25 cellular contexts compared by ENCODE assay signal in the genomic region with DNA sequence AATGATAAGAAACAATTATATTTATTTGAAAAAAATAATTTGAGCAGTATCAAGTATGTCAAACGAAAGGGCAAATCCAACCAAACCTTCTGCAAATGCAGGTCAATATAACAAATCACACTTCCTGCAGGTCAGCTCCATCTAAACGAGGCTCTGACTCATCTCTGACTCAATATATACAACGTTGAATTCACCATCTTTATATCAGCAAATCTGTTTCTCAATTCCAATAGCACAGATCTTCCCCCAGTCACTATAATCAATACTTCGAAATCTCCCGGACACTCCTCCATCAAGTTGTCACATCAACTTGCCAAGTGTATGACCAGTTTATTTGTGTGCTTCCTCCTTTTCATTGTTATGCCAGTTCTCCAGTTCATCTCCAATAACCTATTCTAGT.
DNase-seq lines count a peak whose midpoint lies in the region; ATAC-seq and TF ChIP-seq lines count a peak whose summit lies in the region.
"Had no signal": no experiment of that assay in that cellular context is flagged by ENCODE, and none has a peak within 500 bp of the region (broad histone marks: within the 10 kb centered on the region; RNA-seq: fewer than 3 reads in every experiment).

No MANE protein-coding gene starts in this region.

- H2AK5ac ChIP-seq in mesenchymal stem cell (ENCODE audit: low read length, severe bottlenecking) = no peak overlapping the region

- no peak overlapping the region for H3K18ac ChIP-seq in mesenchymal stem cell (ENCODE audit: low read depth in 1 of 2, low read length in 2 of 2)

- CTCF ChIA-PET in mammary epithelial cell (lab: Charles Lee; ENCODE audit: low non-redundant PET) = no interaction called here

- no peak overlapping the region for H2BK120ac ChIP-seq in mesenchymal stem cell (ENCODE audit: low read depth, low read length)

- H3K23ac ChIP-seq in mesenchymal stem cell (ENCODE audit: low read length in 2 of 2) = no peak overlapping the region

- H3K4me2 ChIP-seq in GM23248 (ENCODE audit: unreplicated experiment) (no peak overlapping the region), mammary epithelial cell (ENCODE audit: insufficient read depth, low read depth, low read length) (no peak overlapping the region), mesenchymal stem cell (ENCODE audit: low read length, poor library complexity, severe bottlenecking) (no peak overlapping the region)

- H2AFZ ChIP-seq in GM23248 (no peak overlapping the region), mammary epithelial cell (ENCODE audit: low read depth, low read length) (no peak overlapping the region), mesenchymal stem cell (ENCODE audit: low read depth, low read length) (no peak overlapping the region)

- no peak overlapping the region for H2BK5ac ChIP-seq in mesenchymal stem cell (ENCODE audit: low read depth, low read length, poor library complexity, severe bottlenecking)

- WGBS in GM23248 (ENCODE audit: low coverage in 1 of 2, low lambda C conversion rate in 2 of 2, missing lambda C conversion rate in 2 of 2), 2 experiments = 55 to 57% methylated on average over 5 of the region's 5 CpGs
- 56% methylated on average over 5 of the region's 5 CpGs for WGBS in mammary epithelial cell (ENCODE audit: low coverage, missing lambda C conversion rate)
- 41% methylated on average over 5 of the region's 5 CpGs for whole genome bisulfite sequencing in mesenchymal stem cell

- DNase-seq in GM23248 (peak; percentile 60), M059J (ENCODE audit: low read depth) (peak; percentile 58), mammary epithelial cell (peak; percentile 29), mesenchymal stem cell (peak; percentile 66), globus pallidus (ENCODE audit: low spot score) (no peak)
- DNase-seq in stimulated activated CD4-positive, alpha-beta T cell treated with anti-CD3 and anti-CD28 coated beads, Interleukin-4, amount 100 ng/mL, for 24 hours = no peak
- DNase-seq: activated CD4-positive, alpha-beta T cell treated with anti-CD3 and anti-CD28 coated beads, Interleukin-2, amount 10 ng/mL, durations not matched to agents 24 days and 14 days; activated CD8-positive, alpha-beta memory T cell treated with anti-CD3 and anti-CD28 coated beads, Interleukin-2, amount 50 U/mL, for 48 hours; activated gamma-delta T cell; Calu3; GDM1; hippocampal formation; mesendoderm; naive thymus-derived CD4-positive, alpha-beta T cell; NCI-H1048; NCI-H2081; NCI-H510A; pancreas; sigmoid colon; stimulated activated CD4-positive, alpha-beta T cell treated with anti-CD3 and anti-CD28 coated beads, Interleukin-1b, Interleukin-23, amount 100 ng/mL, for 48 hours; stimulated activated naive CD8-positive, alpha-beta T cell treated with anti-CD3 and anti-CD28 coated beads, Interleukin-15, Interleukin-2, amounts not matched to agents 100 U/mL and 50 U/mL, for 24 hours; SW 1271 had no signal

- no peaks in the 10 kb centered on the region for H3F3A ChIP-seq in GM23248 (ENCODE audit: insufficient read depth)

- H3K27ac ChIP-seq in GM23248 (no peak overlapping the region), mammary epithelial cell (ENCODE audit: insufficient read depth, low read depth, low read length) (no peak overlapping the region), mesenchymal stem cell (ENCODE audit: low read length, poor library complexity, severe bottlenecking) (no peak overlapping the region)
- H3K27ac ChIP-seq: pancreas, sigmoid colon, tibial nerve had no signal

- no peak overlapping the region for H3K9ac ChIP-seq in GM23248
- no peak overlapping the region for H3K9ac ChIP-seq in mammary epithelial cell (ENCODE audit: insufficient read depth, low read length)
- no peak overlapping the region for H3K9ac ChIP-seq in mesenchymal stem cell (ENCODE audit: low read length)

- H3K79me2 ChIP-seq in GM23248 (ENCODE audit: insufficient read depth) (no peaks in the 10 kb centered on the region), mammary epithelial cell (ENCODE audit: insufficient read depth, low read length) (no peaks in the 10 kb centered on the region)

- no peak overlapping the region for H2BK15ac ChIP-seq in mesenchymal stem cell (ENCODE audit: low read depth, poor library complexity, severe bottlenecking)

- dilution Hi-C loops in mammary epithelial cell (cut with HindIII; ENCODE audit: low sequenced_read_pairs) = no loop called here

- H3K79me1 ChIP-seq in mesenchymal stem cell (replicated peaks; ENCODE audit: low read length, poor library complexity, severe bottlenecking) = no peaks in the 10 kb centered on the region

- in situ Hi-C loops in GM23248 (cut with MboI) (no loop called here), mammary epithelial cell (cut with MboI; ENCODE audit: low sequenced_read_pairs in 2 of 2) (no loop called here)

- H3K9me3 ChIP-seq in GM23248 (ENCODE audit: low read depth) = no peaks in the 10 kb centered on the region
- H3K9me3 ChIP-seq in mammary epithelial cell (replicated peaks; ENCODE audit: insufficient read depth, low read length) = no peaks in the 10 kb centered on the region
- H3K9me3 ChIP-seq in mesenchymal stem cell (ENCODE audit: control insufficient read depth, low read length) = no peaks in the 10 kb centered on the region
- H3K9me3 ChIP-seq: HAP-1, pancreas, sigmoid colon, tibial nerve had no signal

- no peak overlapping the region for H2BK12ac ChIP-seq in mesenchymal stem cell (ENCODE audit: low read length in 2 of 2)

- H4K20me1 ChIP-seq in GM23248 (ENCODE audit: insufficient read depth) (no peaks in the 10 kb centered on the region), mammary epithelial cell (ENCODE audit: insufficient read depth, low read length) (no peaks in the 10 kb centered on the region)

- no peak overlapping the region for H3K14ac ChIP-seq in mesenchymal stem cell (ENCODE audit: low read length in 2 of 2)

- H3K36me3 ChIP-seq in GM23248 (ENCODE audit: low read depth) (no peaks in the 10 kb centered on the region), mammary epithelial cell (ENCODE audit: insufficient read depth, low read length) (no peaks in the 10 kb centered on the region), mesenchymal stem cell (ENCODE audit: control insufficient read depth in 1 of 2, insufficient read depth in 2 of 2, low read depth in 1 of 2, low read length in 2 of 2) (no peaks in the 10 kb centered on the region)
- H3K36me3 ChIP-seq: HAP-1, pancreas, sigmoid colon, tibial nerve had no signal

- 0 out of 2 replicates have a peak, but pooled peaks cover 5% of the 10 kb centered on the region for H3K9me2 ChIP-seq in GM23248 (ENCODE audit: insufficient read depth)

- ATAC-seq in HG03175 (IDR thresholded peaks at IDR 0.05; ENCODE audit: unreplicated experiment) = no peak
- ATAC-seq: naive thymus-derived CD4-positive, alpha-beta T cell; pancreas had no signal

- no TSS peak for BruUV-seq in mammary epithelial cell (replicated peaks; lab: Mats Ljungman, UMichigan)

- H4K8ac ChIP-seq in mesenchymal stem cell (ENCODE audit: low read length) = no peak overlapping the region

- TF ChIP-seq CTCF in mammary epithelial cell (conservative IDR thresholded peaks at IDR 0.05 in 1 of 2, IDR thresholded peaks at IDR 0.05 in 1 of 2; ENCODE audit: extremely low read depth in 1 of 2, insufficient read depth in 1 of 2, low read depth in 1 of 2, low read length in 2 of 2) = no peak

- H3K4me1 ChIP-seq in GM23248 (ENCODE audit: insufficient read depth) (peaks cover 5% of the 10 kb centered on the region), mammary epithelial cell (ENCODE audit: insufficient read depth, low read length) (no peaks in the 10 kb centered on the region), mesenchymal stem cell (ENCODE audit: control insufficient read depth, insufficient read depth, low read depth, low read length) (no peaks in the 10 kb centered on the region)
- H3K4me1 ChIP-seq: pancreas, sigmoid colon had no signal

- no peak overlapping the region for H3K4ac ChIP-seq in mesenchymal stem cell (ENCODE audit: low read depth in 1 of 2, low read length in 2 of 2)

- H3K4me3 ChIP-seq in GM23248 (no peak overlapping the region), mammary epithelial cell (replicated peaks in 1 of 3; ENCODE audit: insufficient read depth in 1 of 3, low read depth in 2 of 3, low read length in 3 of 3) (no peak overlapping the region), mesenchymal stem cell (ENCODE audit: insufficient read depth in 1 of 2, low read depth in 1 of 2, low read length in 2 of 2) (no peak overlapping the region)
- H3K4me3 ChIP-seq: HAP-1, pancreas, sigmoid colon, tibial nerve had no signal

- intact Hi-C loops in mammary epithelial cell (cut with micrococcal nuclease) = loop anchor here (1.0 kb wide), 1 partner anchor 29 kb away; no protein-coding TSS in a partner anchor

- no peak overlapping the region for H4K91ac ChIP-seq in mesenchymal stem cell (ENCODE audit: low read length)

- H3K27me3 ChIP-seq in GM23248 (replicated peaks; ENCODE audit: insufficient read depth) = no peaks in the 10 kb centered on the region
- H3K27me3 ChIP-seq in mammary epithelial cell (ENCODE audit: insufficient read depth, low read length) = no peaks in the 10 kb centered on the region
- H3K27me3 ChIP-seq in mesenchymal stem cell (ENCODE audit: control insufficient read depth in 1 of 2, insufficient read depth in 1 of 2, low read length in 2 of 2) = no peaks in the 10 kb centered on the region
- H3K27me3 ChIP-seq: pancreas, sigmoid colon, tibial nerve had no signal

Comparison
In these comparisons a context has a peak if more than half of its experiments do, and no peak if none do; other contexts are left out.
1. DNase-seq: peak in GM23248 (single experiment), M059J (single experiment), mammary epithelial cell (single experiment) and mesenchymal stem cell (single experiment); none in globus pallidus (single experiment) and stimulated activated CD4-positive, alpha-beta T cell treated with anti-CD3 and anti-CD28 coated beads, Interleukin-4, amount 100 ng/mL, for 24 hours (single experiment).